In genomic region chr5:15385037-15385436, GRCh38 we compare ENCODE assay signal across 23 cellular contexts.
DNase-seq lines count a peak whose midpoint lies in the region; ATAC-seq, FAIRE-seq and TF ChIP-seq lines count a peak whose summit lies in the region.
"Had no signal": no experiment of that assay in that cellular context is flagged by ENCODE, and none has a peak within 500 bp of the region (broad histone marks: within the 10 kb centered on the region; RNA-seq: fewer than 3 reads in every experiment).

No MANE protein-coding gene starts in this region.

- no peak overlapping the region for H4K91ac ChIP-seq in IMR-90 (ENCODE audit: insufficient read depth, low read depth, low read length)

- no peak overlapping the region for H2BK120ac ChIP-seq in IMR-90 (ENCODE audit: low read depth, low read length)

- no peaks in the 10 kb centered on the region for H3K79me1 ChIP-seq in IMR-90 (ENCODE audit: low read depth in 1 of 2, low read length in 2 of 2)

- H3K9ac ChIP-seq in IMR-90 (ENCODE audit: low read depth, low read length), result no peak overlapping the region
- H3K9ac ChIP-seq: BLaER1 treated with 17β-estradiol and CSF1 and Interleukin-3, amounts not matched to agents 10 nM and 100 nM had no signal

- no peak overlapping the region for H2BK5ac ChIP-seq in IMR-90 (ENCODE audit: low read depth, low read length, poor library complexity, severe bottlenecking)

- intact Hi-C loops in IMR-90 (cut with micrococcal nuclease), result no loop called here

- H3K27me3 Mint-ChIP-seq in GM23338 (ENCODE audit: insufficient read depth, low read depth, poor library complexity), result peaks cover 4% of the 10 kb centered on the region
- H3K27me3 Mint-ChIP-seq in WTC11 (ENCODE audit: low read depth), result peaks cover 4% of the 10 kb centered on the region
- H3K27me3 Mint-ChIP-seq: B cell; CD4-positive, alpha-beta T cell had no signal

- no peak overlapping the region for H4K8ac ChIP-seq in IMR-90 (ENCODE audit: low read depth in 2 of 2, low read length in 2 of 2)

- TF ChIP-seq RAD21 in IMR-90 (IDR thresholded peaks at IDR 0.05; ENCODE audit: low read length), result no peak

- H3F3A ChIP-seq in GM23338 (replicated peaks; ENCODE audit: low read depth), result no peaks in the 10 kb centered on the region

- no peaks in the 10 kb centered on the region for H3K36me3 ChIP-seq in GM23338 (ENCODE audit: insufficient read depth)
- H3K36me3 ChIP-seq in IMR-90 (ENCODE audit: control insufficient read depth, insufficient read depth, low read length), result no peaks in the 10 kb centered on the region
- no peaks in the 10 kb centered on the region for H3K36me3 ChIP-seq in tibial nerve
- H3K36me3 ChIP-seq: BLaER1 treated with 17β-estradiol and CSF1 and Interleukin-3, amounts not matched to agents 10 nM and 100 nM had no signal

- POLR2A ChIA-PET in IMR-90 (lab: Charles Lee; ENCODE audit: unreplicated experiment), result no interaction called here
- POLR2A ChIA-PET in WTC11 (lab: Charles Lee), result no interaction called here

- ATAC-seq in GM23338, result peak; percentile 20; the same call in 2 of the 3 replicates
- ATAC-seq in IMR-90 (ENCODE audit: low read depth), result no peak
- ATAC-seq in WTC11, result peak; percentile 36; the same call in 1 of the 2 replicates
- ATAC-seq in GM18858 (IDR thresholded peaks at IDR 0.05; ENCODE audit: unreplicated experiment), result no peak
- ATAC-seq: A549; CD8-positive, alpha-beta T cell had no signal

- no peaks in the 10 kb centered on the region for H3K9me2 ChIP-seq in GM23338 (ENCODE audit: insufficient read depth)

- no peak overlapping the region for H2AK5ac ChIP-seq in IMR-90 (ENCODE audit: low read depth, low read length)

- H3K23ac ChIP-seq in IMR-90 (ENCODE audit: low read depth, low read length), result no peak overlapping the region

- no peak overlapping the region for H2AK9ac ChIP-seq in IMR-90 (replicated peaks; ENCODE audit: low read depth, low read length, poor library complexity)

- H3K4me1 Mint-ChIP-seq in GM23338, result peaks cover 3% of the 10 kb centered on the region; the same call in 2 of the 3 replicates
- H3K4me1 Mint-ChIP-seq in WTC11, result peaks cover 6% of the 10 kb centered on the region
- H3K4me1 Mint-ChIP-seq: B cell had no signal

- no peak overlapping the region for H2BK20ac ChIP-seq in IMR-90 (ENCODE audit: low read depth, low read length)

- H3K4me3 ChIP-seq in GM23338, result no peak overlapping the region
- H3K4me3 ChIP-seq in IMR-90 (ENCODE audit: insufficient read depth, low read depth, low read length), result no peak overlapping the region
- no peak overlapping the region for H3K4me3 ChIP-seq in tibial nerve
- H3K4me3 ChIP-seq: A549; BLaER1 treated with 17β-estradiol and CSF1 and Interleukin-3, amounts not matched to agents 10 nM and 100 nM had no signal

- no peaks in the 10 kb centered on the region for H3K79me2 ChIP-seq in GM23338 (replicated peaks; ENCODE audit: insufficient read depth)

- DNase-seq in NCI-H748 (lab: John Stamatoyannopoulos, UW; ENCODE audit: unreplicated experiment) (peak; percentile 44), NCI-H748 treated with DMSO at 0.1 percent for 48 hours (lab: John Stamatoyannopoulos, UW) (no peak), GM23338 (ENCODE audit: low spot score) (no peak), IMR-90 (no peak), WTC11 (ENCODE audit: low spot score) (no peak), tibial nerve (ENCODE audit: low spot score in 2 of 2) (no peak), H54 (ENCODE audit: insufficient read length, low spot score) (no peak)
- DNase-seq: AML-193; Caco-2; Calu3; CD4-positive, alpha-beta T cell; CD8-positive, alpha-beta T cell; DMS79 treated with DMSO at 0.1 percent for 48 hours; GF-D8 had no signal

- no peaks in the 10 kb centered on the region for H4K20me1 ChIP-seq in GM23338 (replicated peaks; ENCODE audit: insufficient read depth)
- no peaks in the 10 kb centered on the region for H4K20me1 ChIP-seq in IMR-90 (ENCODE audit: insufficient read depth, low read length)
- H4K20me1 ChIP-seq: BLaER1 treated with 17β-estradiol and CSF1 and Interleukin-3, amounts not matched to agents 10 nM and 100 nM had no signal

- no peak overlapping the region for H2BK15ac ChIP-seq in IMR-90 (ENCODE audit: low read depth, low read length)

- H3K9me3 ChIP-seq in IMR-90 (ENCODE audit: control insufficient read depth, insufficient read depth, low read length), result no peaks in the 10 kb centered on the region
- no peaks in the 10 kb centered on the region for H3K9me3 ChIP-seq in tibial nerve
- H3K9me3 ChIP-seq: A549, Caco-2 had no signal

- no peak for TF ChIP-seq POLR2A in IMR-90 (IDR thresholded peaks at IDR 0.05; ENCODE audit: low read depth, low read length)
- no peak for TF ChIP-seq POLR2A in tibial nerve (IDR thresholded peaks at IDR 0.05)
- no peak for TF ChIP-seq POLR2A in H54 (IDR thresholded peaks at IDR 0.05; ENCODE audit: low read depth, low read length)

- H3K4ac ChIP-seq in IMR-90 (ENCODE audit: low read depth, low read length), result no peak overlapping the region

- TF ChIP-seq CTCF in GM23338 (conservative IDR thresholded peaks at IDR 0.05; ENCODE audit: low read depth in 2 of 2) (no peak), IMR-90 (conservative IDR thresholded peaks at IDR 0.05; ENCODE audit: low read depth, low read length) (no peak), WTC11 (IDR thresholded peaks at IDR 0.05) (no peak), tibial nerve (IDR thresholded peaks at IDR 0.05) (no peak)

- CTCF ChIA-PET in IMR-90 (lab: Yijun Ruan, JAX), result no interaction called here
- CTCF ChIA-PET in WTC11 (lab: Charles Lee), result interaction anchor here (0.5 to 1.4 kb wide), 2 partner anchors 154 to 279 kb away, joined by 4 to 5 read pairs; no protein-coding TSS in a partner anchor

- no peaks in the 10 kb centered on the region for H3K27me3 ChIP-seq in GM23338 (ENCODE audit: insufficient read depth)
- peaks cover 6% of the 10 kb centered on the region for H3K27me3 ChIP-seq in IMR-90 (ENCODE audit: control insufficient read depth, insufficient read depth, low read length)
- H3K27me3 ChIP-seq in tibial nerve, result no peaks in the 10 kb centered on the region
- H3K27me3 ChIP-seq: BLaER1 treated with 17β-estradiol and CSF1 and Interleukin-3, amounts not matched to agents 10 nM and 100 nM had no signal

- no peak overlapping the region; the same call in 1 of the 2 replicates for H2AFZ ChIP-seq in GM23338
- H2AFZ ChIP-seq in IMR-90 (replicated peaks; ENCODE audit: low read length, poor library complexity), result peak overlapping the region; percentile 33

- H3K36me3 Mint-ChIP-seq in GM23338 (ENCODE audit: low read depth), result no peaks in the 10 kb centered on the region; the same call in 2 of the 3 replicates
- H3K36me3 Mint-ChIP-seq in WTC11, result no peaks in the 10 kb centered on the region
- H3K36me3 Mint-ChIP-seq: CD8-positive, alpha-beta T cell had no signal

- H3K27ac Mint-ChIP-seq in GM23338 (no peak overlapping the region; the same call in 1 of the 2 replicates), WTC11 (no peak overlapping the region)
- H3K27ac Mint-ChIP-seq: B cell; CD4-positive, alpha-beta T cell; CD8-positive, alpha-beta T cell had no signal

- H3K4me2 ChIP-seq in GM23338 (no peak overlapping the region), IMR-90 (ENCODE audit: low read depth, low read length) (no peak overlapping the region)
- H3K4me2 ChIP-seq: A549; BLaER1 treated with 17β-estradiol and CSF1 and Interleukin-3, amounts not matched to agents 10 nM and 100 nM had no signal

- no peak overlapping the region for H3K14ac ChIP-seq in IMR-90 (replicated peaks; ENCODE audit: low read depth, low read length)

- H3K18ac ChIP-seq in IMR-90 (ENCODE audit: low read depth, low read length), result no peak overlapping the region

- 65% methylated on average over 6 of the region's 12 CpGs; no CpG with 5 or more reads in 1 of the 2 experiments for WGBS in IMR-90 (ENCODE audit: extremely low coverage in 2 of 2, insufficient read length in 1 of 2), 2 experiments
- WGBS in tibial nerve, 2 donors, result 78 to 88% methylated on average over 12 of the region's 12 CpGs

- H3K27ac ChIP-seq in GM23338 (ENCODE audit: low read depth) (no peak overlapping the region), IMR-90 (ENCODE audit: insufficient read depth, low read length) (no peak overlapping the region), tibial nerve (no peak overlapping the region)
- H3K27ac ChIP-seq: 22Rv1; A549; BLaER1 treated with 17β-estradiol and CSF1 and Interleukin-3, amounts not matched to agents 10 nM and 100 nM; C4-2B had no signal

- H3K4me3 Mint-ChIP-seq in GM23338, result no peak overlapping the region
- no peak overlapping the region for H3K4me3 Mint-ChIP-seq in WTC11
- H3K4me3 Mint-ChIP-seq: B cell; CD4-positive, alpha-beta T cell; CD8-positive, alpha-beta T cell had no signal

- FAIRE-seq in H54 (lab: Jason Lieb, UNC), result no peak
- FAIRE-seq: A549, D721Med, G401.6, GM12891 had no signal

- in situ Hi-C loops in IMR-90 (cut with MboI; ENCODE audit: low sequenced_read_pairs), result no loop called here

- dilution Hi-C loops in IMR-90 (cut with HindIII; ENCODE audit: low sequenced_read_pairs, unreplicated experiment), result no loop called here

- H3K9me1 ChIP-seq in IMR-90 (ENCODE audit: insufficient read depth, low read length), result no peaks in the 10 kb centered on the region

- H3K4me1 ChIP-seq in GM23338 (ENCODE audit: insufficient read depth), result peaks cover 3% of the 10 kb centered on the region; the same call in 1 of the 2 replicates
- no peaks in the 10 kb centered on the region for H3K4me1 ChIP-seq in IMR-90 (ENCODE audit: control insufficient read depth, insufficient read depth, low read length)
- H3K4me1 ChIP-seq in tibial nerve, result no peaks in the 10 kb centered on the region
- H3K4me1 ChIP-seq: A549; BLaER1 treated with 17β-estradiol and CSF1 and Interleukin-3, amounts not matched to agents 10 nM and 100 nM; Caco-2 had no signal

- no peak overlapping the region for H3K56ac ChIP-seq in IMR-90 (ENCODE audit: extremely low read depth, insufficient read depth, low read length)

- no peak for TF ChIP-seq EP300 in tibial nerve (IDR thresholded peaks at IDR 0.05)

- H4K5ac ChIP-seq in IMR-90 (ENCODE audit: low read depth, low read length), result no peak overlapping the region

- no TSS peak for BruUV-seq in IMR-90 (replicated peaks; lab: Mats Ljungman, UMichigan)

- H3K9me3 Mint-ChIP-seq in GM23338, result no peaks in the 10 kb centered on the region; the same call in 2 of the 3 replicates
- H3K9me3 Mint-ChIP-seq in WTC11, result peaks cover 8% of the 10 kb centered on the region; the same call in 1 of the 2 replicates

TF ChIP-seq in IMR-90, 13 proteins besides CTCF, POLR2A, EP300 and RAD21 (continues in another document):
- TF ChIP-seq NFE2L2 (IDR thresholded peaks at IDR 0.05; ENCODE audit: low read depth, low read length) (no peak), MAFK (IDR thresholded peaks at IDR 0.05; ENCODE audit: low read depth, low read length) (no peak)

Comparison
In these comparisons a context has a peak if more than half of its experiments do, and no peak if none do; other contexts are left out.
1. ATAC-seq: peak in GM23338 (single experiment) and WTC11 (single experiment); none in IMR-90 (single experiment) and GM18858 (single experiment).